ENCODE assay signal across 1 cellular context in the genomic region with DNA sequence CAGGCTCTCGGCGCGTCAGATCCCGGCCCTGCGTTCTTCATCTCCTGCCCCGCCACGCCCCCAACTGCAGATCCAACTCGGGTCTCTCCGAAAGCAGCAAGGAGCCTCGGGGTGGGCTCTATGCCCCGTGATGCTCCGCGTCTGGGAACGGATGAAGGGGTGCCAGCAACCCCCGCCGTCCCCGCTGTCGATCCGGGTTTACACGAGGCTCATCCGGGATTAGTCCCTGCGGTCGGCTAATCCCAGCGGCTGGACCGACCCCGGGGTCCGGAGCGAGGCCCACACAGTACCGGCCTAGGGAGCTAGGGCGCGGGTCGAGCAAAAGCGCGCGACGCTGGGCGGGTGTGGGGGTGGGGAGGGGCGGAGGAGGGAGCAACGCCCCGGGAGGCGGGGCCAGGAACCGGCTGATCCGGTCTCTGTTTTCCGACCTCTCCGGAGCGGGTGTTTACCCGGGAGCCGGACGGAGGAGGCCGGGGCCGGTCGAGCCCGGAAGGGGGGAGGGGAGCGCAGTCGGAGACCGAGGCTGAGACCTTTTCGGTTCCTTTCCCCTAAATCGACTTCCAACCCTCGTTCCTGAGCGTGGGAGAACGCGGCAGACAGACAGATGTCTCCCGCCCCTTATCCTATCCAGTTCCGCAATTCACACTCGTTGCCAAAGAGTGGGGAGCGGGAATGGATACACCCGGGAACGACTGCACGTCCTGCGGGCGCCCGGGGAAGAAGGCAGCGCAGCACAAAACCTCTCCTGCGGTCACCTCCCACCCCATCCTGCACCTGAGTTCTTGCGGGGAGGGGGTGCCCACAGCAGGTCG.
A peak's percentile ranks its signal among the peaks of the same experiment; 100 is the strongest.
TF ChIP-seq lines count a peak whose summit lies in the region.

No MANE protein-coding gene starts in this region.

TF ChIP-seq in K562, 482 proteins besides CTCF, POLR2A, EP300 and RAD21 (continued from another document and continues in another):
- TF ChIP-seq FOXK2 (conservative IDR thresholded peaks at IDR 0.05 in 1 of 2, IDR thresholded peaks at IDR 0.05 in 1 of 2; ENCODE audit: low read depth in 2 of 2) (peak; percentile 91 to 94), RBM25 (IDR thresholded peaks at IDR 0.05; ENCODE audit: low read depth, low read length, severe bottlenecking) (no peak), DMBX1 (CRISPR knock-in tag; IDR thresholded peaks at IDR 0.05; ENCODE audit: borderline replicate concordance) (no peak), POLR2AphosphoS2 (IDR thresholded peaks at IDR 0.05; ENCODE audit: low read length) (peak; percentile 66; the same call in 1 of the 2 replicates), HNRNPK (IDR thresholded peaks at IDR 0.05; ENCODE audit: low read depth, low read length, poor library complexity, severe bottlenecking) (no peak), TCF7L2 (IDR thresholded peaks at IDR 0.05; ENCODE audit: low read depth, low read length) (no peak), ZNF764 (CRISPR knock-in tag; IDR thresholded peaks at IDR 0.05; ENCODE audit: low read depth) (no peak), ZNF197 (CRISPR knock-in tag; IDR thresholded peaks at IDR 0.05; ENCODE audit: low read depth) (no peak), ELF1 (tag; IDR thresholded peaks at IDR 0.05) (peak; percentile 59; the same call in 1 of the 2 replicates), ZNF766 (CRISPR knock-in tag; conservative IDR thresholded peaks at IDR 0.05) (no peak), NCOA2 (IDR thresholded peaks at IDR 0.05; ENCODE audit: partially characterized antibody in 2 of 2) (no peak), HMG20A (CRISPR knock-in tag; conservative IDR thresholded peaks at IDR 0.05) (no peak), NFE2L1 (tag; IDR thresholded peaks at IDR 0.05; ENCODE audit: borderline replicate concordance, low read depth) (no peak), E2F3 (CRISPR knock-in tag; IDR thresholded peaks at IDR 0.05) (peak; percentile 69; the same call in 1 of the 2 replicates), TFAM (CRISPR knock-in tag; conservative IDR thresholded peaks at IDR 0.05) (no peak), KDM1A (IDR thresholded peaks at IDR 0.05) (no peak), ZNF445 (CRISPR knock-in tag; IDR thresholded peaks at IDR 0.05; ENCODE audit: low read depth) (no peak), MCM7 (IDR thresholded peaks at IDR 0.05) (no peak), ZNF134 (CRISPR knock-in tag; conservative IDR thresholded peaks at IDR 0.05) (no peak), DNMT1 (IDR thresholded peaks at IDR 0.05) (peak; percentile 63; the same call in 1 of the 2 replicates), HCFC1 (IDR thresholded peaks at IDR 0.05; ENCODE audit: low read depth, low read length) (no peak; the same call in 1 of the 2 replicates), KDM2B (CRISPR knock-in tag; IDR thresholded peaks at IDR 0.05) (no peak), PTTG1 (tag; IDR thresholded peaks at IDR 0.05; ENCODE audit: low read depth) (no peak), POLR2H (tag; IDR thresholded peaks at IDR 0.05; ENCODE audit: low read depth) (peak; percentile 88), RUNX1 (IDR thresholded peaks at IDR 0.05; ENCODE audit: low read depth) (no peak), KLF1 (tag; IDR thresholded peaks at IDR 0.05) (no peak), CEBPG (CRISPR knock-in tag; IDR thresholded peaks at IDR 0.05) (no peak), CEBPG (tag; conservative IDR thresholded peaks at IDR 0.05 in 1 of 2, IDR thresholded peaks at IDR 0.05 in 1 of 2) (0 out of 4 replicates have a peak, but pooled peaks of 1 of the 2 experiments have one; percentile 16)
- TF ChIP-seq, protein P1, sequence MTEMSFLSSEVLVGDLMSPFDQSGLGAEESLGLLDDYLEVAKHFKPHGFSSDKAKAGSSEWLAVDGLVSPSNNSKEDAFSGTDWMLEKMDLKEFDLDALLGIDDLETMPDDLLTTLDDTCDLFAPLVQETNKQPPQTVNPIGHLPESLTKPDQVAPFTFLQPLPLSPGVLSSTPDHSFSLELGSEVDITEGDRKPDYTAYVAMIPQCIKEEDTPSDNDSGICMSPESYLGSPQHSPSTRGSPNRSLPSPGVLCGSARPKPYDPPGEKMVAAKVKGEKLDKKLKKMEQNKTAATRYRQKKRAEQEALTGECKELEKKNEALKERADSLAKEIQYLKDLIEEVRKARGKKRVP (CRISPR knock-in tag; IDR thresholded peaks at IDR 0.05), result no peak
- TF ChIP-seq, protein P2, sequence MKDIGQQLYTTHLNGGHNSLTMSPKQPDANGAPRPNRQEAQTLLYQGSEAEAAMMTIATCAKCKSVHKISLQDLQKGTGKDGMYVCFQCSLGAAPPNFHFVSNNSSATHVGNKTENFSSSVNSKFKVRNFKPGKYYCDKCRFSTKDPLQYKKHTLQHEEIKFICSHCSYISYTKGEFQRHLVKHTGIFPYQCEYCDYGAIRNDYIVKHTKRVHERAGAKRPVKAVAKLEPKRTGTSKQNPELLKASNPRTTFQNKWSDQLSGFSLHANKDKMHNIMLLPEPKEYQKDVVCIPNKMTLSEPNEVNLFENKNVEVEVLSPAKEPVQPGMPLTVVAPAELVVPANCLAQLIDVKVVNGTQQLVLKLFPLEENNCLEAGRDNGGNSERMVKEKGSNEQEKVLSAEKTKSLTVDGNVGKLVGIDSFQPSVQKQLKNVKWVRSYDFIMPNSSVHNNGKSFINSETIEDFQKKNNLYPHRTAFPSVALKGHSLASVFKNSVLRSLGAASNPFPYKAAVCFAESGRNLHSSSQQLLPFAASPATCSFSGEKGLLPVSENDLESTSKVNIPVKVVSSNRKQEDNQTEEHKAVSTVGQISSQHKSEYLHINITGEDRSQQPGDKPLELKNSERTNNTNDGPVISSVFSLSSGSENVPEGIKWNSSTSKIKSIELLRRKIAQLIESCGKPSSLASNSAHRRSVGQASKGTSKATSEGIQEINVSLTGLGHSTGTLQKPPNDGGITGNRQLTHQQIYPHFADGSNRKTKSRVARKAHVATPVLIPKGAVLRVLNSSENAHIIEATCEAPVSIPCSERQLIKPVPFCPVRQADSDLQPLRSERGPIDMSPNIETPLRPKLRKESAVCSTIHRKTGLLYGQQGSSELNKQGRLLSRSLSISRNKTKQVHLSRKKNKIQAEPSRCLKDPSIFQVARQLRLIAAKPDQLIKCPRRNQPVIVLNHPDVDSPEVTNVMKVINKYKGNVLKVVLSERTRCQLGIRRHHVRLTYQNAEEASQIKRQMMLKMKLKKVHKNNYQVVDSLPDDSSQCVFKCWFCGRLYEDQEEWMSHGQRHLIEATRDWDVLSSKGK (CRISPR knock-in tag; IDR thresholded peaks at IDR 0.05), result no peak
- TF ChIP-seq, protein P3, sequence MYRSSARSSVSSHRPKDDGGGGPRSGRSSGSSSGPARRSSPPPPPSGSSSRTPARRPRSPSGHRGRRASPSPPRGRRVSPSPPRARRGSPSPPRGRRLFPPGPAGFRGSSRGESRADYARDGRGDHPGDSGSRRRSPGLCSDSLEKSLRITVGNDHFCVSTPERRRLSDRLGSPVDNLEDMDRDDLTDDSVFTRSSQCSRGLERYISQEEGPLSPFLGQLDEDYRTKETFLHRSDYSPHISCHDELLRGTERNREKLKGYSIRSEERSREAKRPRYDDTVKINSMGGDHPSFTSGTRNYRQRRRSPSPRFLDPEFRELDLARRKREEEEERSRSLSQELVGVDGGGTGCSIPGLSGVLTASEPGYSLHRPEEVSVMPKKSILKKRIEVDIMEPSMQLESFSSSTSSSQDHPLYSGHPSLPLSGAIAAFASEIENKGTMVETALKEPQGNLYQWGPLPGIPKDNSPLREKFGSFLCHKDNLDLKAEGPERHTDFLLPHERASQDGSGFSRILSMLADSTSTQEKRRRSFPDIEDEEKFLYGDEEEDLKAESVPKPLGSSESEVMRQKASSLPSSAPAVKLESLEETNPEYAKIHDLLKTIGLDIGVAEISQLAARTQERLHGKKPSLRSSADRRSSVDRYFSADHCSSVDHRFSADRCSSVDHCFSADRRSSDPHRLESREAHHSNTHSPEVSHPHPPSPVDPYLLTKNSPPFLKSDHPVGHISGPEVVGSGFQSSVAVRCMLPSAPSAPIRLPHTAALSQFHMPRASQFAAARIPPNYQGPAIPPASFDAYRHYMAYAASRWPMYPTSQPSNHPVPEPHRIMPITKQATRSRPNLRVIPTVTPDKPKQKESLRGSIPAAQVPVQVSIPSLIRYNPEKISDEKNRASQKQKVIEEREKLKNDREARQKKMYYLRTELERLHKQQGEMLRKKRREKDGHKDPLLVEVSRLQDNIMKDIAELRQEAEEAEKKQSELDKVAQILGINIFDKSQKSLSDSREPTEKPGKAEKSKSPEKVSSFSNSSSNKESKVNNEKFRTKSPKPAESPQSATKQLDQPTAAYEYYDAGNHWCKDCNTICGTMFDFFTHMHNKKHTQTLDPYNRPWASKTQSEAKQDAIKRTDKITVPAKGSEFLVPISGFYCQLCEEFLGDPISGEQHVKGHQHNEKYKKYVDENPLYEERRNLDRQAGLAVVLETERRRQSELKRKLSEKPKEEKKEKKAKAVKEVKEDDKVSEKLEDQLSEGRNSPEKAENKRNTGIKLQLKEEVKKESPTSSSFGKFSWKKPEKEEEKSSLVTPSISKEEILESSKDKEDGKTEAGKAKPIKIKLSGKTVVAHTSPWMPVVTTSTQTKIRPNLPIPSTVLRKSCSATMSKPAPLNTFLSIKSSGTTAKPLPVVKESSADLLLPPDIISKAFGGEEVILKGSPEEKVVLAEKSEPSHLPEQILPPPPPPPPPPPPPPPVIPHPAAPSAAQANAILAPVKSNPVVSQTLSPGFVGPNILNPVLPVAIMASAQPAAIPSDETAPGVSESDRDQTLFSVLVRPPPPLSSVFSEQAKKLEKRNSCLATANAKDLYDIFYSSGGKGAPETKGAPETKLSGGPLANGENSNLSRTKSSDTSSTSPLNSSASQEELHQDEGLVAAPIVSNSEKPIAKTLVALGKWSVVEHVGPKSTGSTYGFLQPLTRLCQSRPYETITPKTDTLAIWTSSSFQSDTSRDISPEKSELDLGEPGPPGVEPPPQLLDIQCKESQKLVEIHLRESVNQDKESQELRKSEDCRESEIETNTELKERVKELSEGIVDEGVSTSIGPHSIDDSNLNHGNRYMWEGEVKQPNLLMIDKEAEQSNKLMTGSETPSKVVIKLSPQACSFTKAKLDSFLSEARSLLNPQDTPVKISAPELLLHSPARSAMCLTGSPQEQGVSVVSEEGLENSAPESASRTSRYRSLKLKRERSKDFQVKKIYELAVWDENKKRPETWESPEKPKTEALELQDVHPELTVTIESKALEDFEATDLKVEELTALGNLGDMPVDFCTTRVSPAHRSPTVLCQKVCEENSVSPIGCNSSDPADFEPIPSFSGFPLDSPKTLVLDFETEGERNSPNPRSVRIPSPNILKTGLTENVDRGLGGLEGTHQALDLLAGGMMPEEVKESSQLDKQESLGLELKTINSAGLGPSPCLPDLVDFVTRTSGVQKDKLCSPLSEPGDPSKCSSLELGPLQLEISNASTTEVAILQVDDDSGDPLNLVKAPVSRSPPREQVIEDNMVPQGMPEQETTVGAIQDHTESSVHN (IDR thresholded peaks at IDR 0.05; ENCODE audit: borderline replicate concordance in 1 of 2, low read depth in 1 of 2), result no peak
- TF ChIP-seq, protein P4, sequence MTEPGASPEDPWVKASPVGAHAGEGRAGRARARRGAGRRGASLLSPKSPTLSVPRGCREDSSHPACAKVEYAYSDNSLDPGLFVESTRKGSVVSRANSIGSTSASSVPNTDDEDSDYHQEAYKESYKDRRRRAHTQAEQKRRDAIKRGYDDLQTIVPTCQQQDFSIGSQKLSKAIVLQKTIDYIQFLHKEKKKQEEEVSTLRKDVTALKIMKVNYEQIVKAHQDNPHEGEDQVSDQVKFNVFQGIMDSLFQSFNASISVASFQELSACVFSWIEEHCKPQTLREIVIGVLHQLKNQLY (CRISPR knock-in tag; conservative IDR thresholded peaks at IDR 0.05), result no peak
- TF ChIP-seq, protein P5, sequence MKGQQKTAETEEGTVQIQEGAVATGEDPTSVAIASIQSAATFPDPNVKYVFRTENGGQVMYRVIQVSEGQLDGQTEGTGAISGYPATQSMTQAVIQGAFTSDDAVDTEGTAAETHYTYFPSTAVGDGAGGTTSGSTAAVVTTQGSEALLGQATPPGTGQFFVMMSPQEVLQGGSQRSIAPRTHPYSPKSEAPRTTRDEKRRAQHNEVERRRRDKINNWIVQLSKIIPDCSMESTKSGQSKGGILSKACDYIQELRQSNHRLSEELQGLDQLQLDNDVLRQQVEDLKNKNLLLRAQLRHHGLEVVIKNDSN (CRISPR knock-in tag; IDR thresholded peaks at IDR 0.05), result no peak
- TF ChIP-seq, protein P6, sequence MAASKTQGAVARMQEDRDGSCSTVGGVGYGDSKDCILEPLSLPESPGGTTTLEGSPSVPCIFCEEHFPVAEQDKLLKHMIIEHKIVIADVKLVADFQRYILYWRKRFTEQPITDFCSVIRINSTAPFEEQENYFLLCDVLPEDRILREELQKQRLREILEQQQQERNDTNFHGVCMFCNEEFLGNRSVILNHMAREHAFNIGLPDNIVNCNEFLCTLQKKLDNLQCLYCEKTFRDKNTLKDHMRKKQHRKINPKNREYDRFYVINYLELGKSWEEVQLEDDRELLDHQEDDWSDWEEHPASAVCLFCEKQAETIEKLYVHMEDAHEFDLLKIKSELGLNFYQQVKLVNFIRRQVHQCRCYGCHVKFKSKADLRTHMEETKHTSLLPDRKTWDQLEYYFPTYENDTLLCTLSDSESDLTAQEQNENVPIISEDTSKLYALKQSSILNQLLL (CRISPR knock-in tag; IDR thresholded peaks at IDR 0.05; ENCODE audit: borderline replicate concordance), result no peak
- TF ChIP-seq, protein P7, sequence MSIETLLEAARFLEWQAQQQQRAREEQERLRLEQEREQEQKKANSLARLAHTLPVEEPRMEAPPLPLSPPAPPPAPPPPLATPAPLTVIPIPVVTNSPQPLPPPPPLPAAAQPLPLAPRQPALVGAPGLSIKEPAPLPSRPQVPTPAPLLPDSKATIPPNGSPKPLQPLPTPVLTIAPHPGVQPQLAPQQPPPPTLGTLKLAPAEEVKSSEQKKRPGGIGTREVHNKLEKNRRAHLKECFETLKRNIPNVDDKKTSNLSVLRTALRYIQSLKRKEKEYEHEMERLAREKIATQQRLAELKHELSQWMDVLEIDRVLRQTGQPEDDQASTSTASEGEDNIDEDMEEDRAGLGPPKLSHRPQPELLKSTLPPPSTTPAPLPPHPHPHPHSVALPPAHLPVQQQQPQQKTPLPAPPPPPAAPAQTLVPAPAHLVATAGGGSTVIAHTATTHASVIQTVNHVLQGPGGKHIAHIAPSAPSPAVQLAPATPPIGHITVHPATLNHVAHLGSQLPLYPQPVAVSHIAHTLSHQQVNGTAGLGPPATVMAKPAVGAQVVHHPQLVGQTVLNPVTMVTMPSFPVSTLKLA (conservative IDR thresholded peaks at IDR 0.05), result peak; percentile 34 to 46
- TF ChIP-seq, protein P8, sequence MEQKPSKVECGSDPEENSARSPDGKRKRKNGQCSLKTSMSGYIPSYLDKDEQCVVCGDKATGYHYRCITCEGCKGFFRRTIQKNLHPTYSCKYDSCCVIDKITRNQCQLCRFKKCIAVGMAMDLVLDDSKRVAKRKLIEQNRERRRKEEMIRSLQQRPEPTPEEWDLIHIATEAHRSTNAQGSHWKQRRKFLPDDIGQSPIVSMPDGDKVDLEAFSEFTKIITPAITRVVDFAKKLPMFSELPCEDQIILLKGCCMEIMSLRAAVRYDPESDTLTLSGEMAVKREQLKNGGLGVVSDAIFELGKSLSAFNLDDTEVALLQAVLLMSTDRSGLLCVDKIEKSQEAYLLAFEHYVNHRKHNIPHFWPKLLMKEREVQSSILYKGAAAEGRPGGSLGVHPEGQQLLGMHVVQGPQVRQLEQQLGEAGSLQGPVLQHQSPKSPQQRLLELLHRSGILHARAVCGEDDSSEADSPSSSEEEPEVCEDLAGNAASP (IDR thresholded peaks at IDR 0.05), result no peak
- TF ChIP-seq, protein P9, sequence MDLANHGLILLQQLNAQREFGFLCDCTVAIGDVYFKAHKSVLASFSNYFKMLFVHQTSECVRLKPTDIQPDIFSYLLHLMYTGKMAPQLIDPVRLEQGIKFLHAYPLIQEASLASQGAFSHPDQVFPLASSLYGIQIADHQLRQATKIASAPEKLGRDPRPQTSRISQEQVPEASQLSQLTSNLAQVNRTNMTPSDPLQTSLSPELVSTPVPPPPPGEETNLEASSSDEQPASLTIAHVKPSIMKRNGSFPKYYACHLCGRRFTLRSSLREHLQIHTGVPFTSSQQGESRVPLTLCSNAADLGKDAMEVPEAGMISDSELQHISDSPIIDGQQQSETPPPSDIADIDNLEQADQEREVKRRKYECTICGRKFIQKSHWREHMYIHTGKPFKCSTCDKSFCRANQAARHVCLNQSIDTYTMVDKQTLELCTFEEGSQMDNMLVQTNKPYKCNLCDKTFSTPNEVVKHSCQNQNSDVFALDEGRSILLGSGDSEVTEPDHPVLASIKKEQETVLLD (IDR thresholded peaks at IDR 0.05), result no peak
